In the genomic region with DNA sequence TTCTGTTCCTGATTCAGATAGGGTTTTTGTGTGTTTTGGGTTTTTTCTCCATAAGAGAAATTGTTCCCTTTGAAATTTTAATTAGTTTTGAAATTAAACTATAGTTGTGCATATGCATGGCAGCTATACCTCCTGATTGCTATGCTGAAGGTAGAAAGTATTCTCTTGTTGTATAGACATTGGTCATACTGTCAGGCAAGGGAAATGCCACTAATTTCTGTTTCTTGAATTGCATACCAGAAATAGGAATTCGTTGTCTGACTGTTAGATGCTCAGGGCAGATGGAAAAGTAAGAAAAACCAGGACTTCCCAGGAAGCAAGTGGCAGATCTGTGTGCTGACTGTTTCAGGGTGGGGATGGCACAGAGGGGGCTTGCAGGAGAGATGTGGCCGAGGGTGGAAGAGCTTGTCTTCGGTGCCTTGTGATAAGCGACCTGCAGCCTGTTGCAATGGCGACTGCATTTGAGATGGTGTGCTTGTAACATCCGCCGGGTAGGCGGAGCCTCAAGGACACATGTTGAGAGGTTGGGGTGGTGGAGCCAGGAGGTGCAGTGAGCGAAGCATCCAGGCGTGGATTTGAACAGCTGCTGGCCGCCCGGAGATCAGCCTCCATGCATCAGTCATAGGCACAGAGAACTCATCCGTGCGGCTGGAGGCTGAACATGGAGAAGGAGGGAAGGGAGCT, we compare ENCODE assay signal across 1 cellular context.
A peak's percentile ranks its signal among the peaks of the same experiment; 100 is the strongest.
TF ChIP-seq lines count a peak whose summit lies in the region.

No MANE protein-coding gene starts in this region.

TF ChIP-seq in H1, 55 proteins besides CTCF, POLR2A, EP300 and RAD21 (continued from another document):
- no peak for TF ChIP-seq RBBP5 (IDR thresholded peaks at IDR 0.05; ENCODE audit: borderline replicate concordance, low read depth, low read length)
- TF ChIP-seq TAF7 (optimal IDR thresholded peaks at IDR 0.05; ENCODE audit: borderline replicate concordance, low read depth, low read length): no peak
- TF ChIP-seq YY1 (IDR thresholded peaks at IDR 0.05; ENCODE audit: low read depth, low read length): peak; percentile 72; the same call in 1 of the 2 replicates
- TF ChIP-seq CHD2 (IDR thresholded peaks at IDR 0.05; ENCODE audit: low read length): no peak
